Comparison of ENCODE assay signal across 8 cellular contexts in the genomic region with DNA sequence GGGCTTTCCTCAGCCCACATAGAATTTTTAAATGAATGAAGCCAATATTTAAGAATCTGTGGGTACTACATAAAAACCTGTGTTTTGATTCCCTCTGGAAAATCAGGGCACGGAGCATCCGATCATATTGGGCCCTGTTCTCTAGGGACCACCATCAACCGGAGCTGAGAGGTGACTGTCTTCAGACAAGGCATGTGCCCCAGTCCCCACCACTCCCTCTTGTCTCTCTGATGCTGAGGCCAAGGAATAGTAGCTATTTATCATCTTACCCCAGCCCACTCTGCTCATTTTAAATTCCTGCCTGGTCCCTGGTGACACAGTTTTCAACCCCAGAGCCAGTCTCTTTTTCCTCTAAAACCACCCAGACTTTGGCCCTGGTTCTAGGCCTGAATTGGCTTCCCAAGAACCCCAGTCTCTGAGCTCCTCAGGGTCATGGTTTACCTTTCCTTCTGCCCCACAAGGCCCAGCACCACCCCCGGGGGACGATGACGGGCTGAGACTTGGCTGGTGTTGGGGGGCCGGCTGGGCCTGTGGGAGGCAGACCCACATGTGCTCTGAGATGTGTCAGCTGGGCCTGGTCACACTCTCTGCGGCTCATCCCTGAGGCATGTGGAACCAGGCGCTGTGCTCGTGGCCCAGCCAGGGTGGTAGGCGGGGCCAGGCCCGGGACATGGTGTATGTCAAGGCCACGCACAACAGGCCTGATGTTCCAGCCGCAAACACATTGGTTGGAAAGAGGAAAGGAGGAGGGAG.
A peak's percentile ranks its signal among the peaks of the same experiment; 100 is the strongest.
DNase-seq lines count a peak whose midpoint lies in the region; TF ChIP-seq lines count a peak whose summit lies in the region.

No MANE protein-coding gene starts in this region.

- no peak overlapping the region for H2AFZ ChIP-seq in smooth muscle cell (ENCODE audit: low read depth)
- H2AFZ ChIP-seq in OCI-LY7 (ENCODE audit: low read length): no peak overlapping the region

- H3K9ac ChIP-seq in smooth muscle cell (ENCODE audit: low read depth): peak overlapping the region; percentile 58

- peaks cover 12% of the 10 kb centered on the region for H3K4me1 ChIP-seq in smooth muscle cell (ENCODE audit: low read depth)
- peaks cover 10% of the 10 kb centered on the region for H3K4me1 ChIP-seq in OCI-LY7 (ENCODE audit: insufficient read depth, low read length, poor library complexity, severe bottlenecking)

- H3K36me3 ChIP-seq in smooth muscle cell (ENCODE audit: low read depth) (no peaks in the 10 kb centered on the region), OCI-LY7 (ENCODE audit: insufficient read depth, low read length) (no peaks in the 10 kb centered on the region)

- POLR2A ChIA-PET in OCI-LY7 (lab: Charles Lee): no interaction called here

- H3K27me3 ChIP-seq in smooth muscle cell (ENCODE audit: low read depth): no peaks in the 10 kb centered on the region

- CTCF ChIA-PET in OCI-LY7 (lab: Charles Lee; ENCODE audit: unreplicated experiment): no interaction called here

- H3K4me3 ChIP-seq in smooth muscle cell: no peak overlapping the region
- no peak overlapping the region for H3K4me3 ChIP-seq in OCI-LY7 (ENCODE audit: low read depth, low read length, poor library complexity, severe bottlenecking)

- H3K4me2 ChIP-seq in smooth muscle cell (peak overlapping the region; percentile 59), OCI-LY7 (ENCODE audit: low read length) (no peak overlapping the region)

- DNase-seq in GM04504 (ENCODE audit: low read depth): peak; percentile 97
- DNase-seq in caudate nucleus (lab: John Stamatoyannopoulos, UW): no peak
- DNase-seq in left kidney (ENCODE audit: low read depth, low spot score): peak; percentile 56
- peak; percentile 81 for DNase-seq in smooth muscle cell (lab: John Stamatoyannopoulos, UW; ENCODE audit: unreplicated experiment)
- no peak for DNase-seq in occipital lobe (lab: John Stamatoyannopoulos, UW)
- no peak for DNase-seq in NCI-H1092 treated with DMSO at 0.1 percent for 48 hours (lab: John Stamatoyannopoulos, UW)
- no peak for DNase-seq in DMS114 treated with DMSO at 0.1 percent for 48 hours (lab: John Stamatoyannopoulos, UW; ENCODE audit: unreplicated experiment)
- DNase-seq in OCI-LY7 (ENCODE audit: low spot score): no peak

- no peaks in the 10 kb centered on the region for H4K20me1 ChIP-seq in smooth muscle cell (ENCODE audit: low read depth)
- no peaks in the 10 kb centered on the region for H4K20me1 ChIP-seq in OCI-LY7 (ENCODE audit: insufficient read depth, low read length)

- intact Hi-C loops in OCI-LY7 (cut with micrococcal nuclease; ENCODE audit: unreplicated experiment): no loop called here

- no peaks in the 10 kb centered on the region for H3K9me2 ChIP-seq in OCI-LY7 (ENCODE audit: insufficient read depth, low read length)

- H3K27ac ChIP-seq in caudate nucleus (ENCODE audit: low read depth, low read length) (peak overlapping the region; percentile 78), smooth muscle cell (ENCODE audit: low read depth) (peak overlapping the region; percentile 99), OCI-LY7 (ENCODE audit: low read depth, low read length, poor library complexity, severe bottlenecking) (no peak overlapping the region)

- no peak for TF ChIP-seq CTCF in smooth muscle cell (IDR thresholded peaks at IDR 0.05; ENCODE audit: borderline replicate concordance, insufficient read depth, poor library complexity, severe bottlenecking)
- TF ChIP-seq CTCF in OCI-LY7 (conservative IDR thresholded peaks at IDR 0.05; ENCODE audit: low read length): no peak

- no peaks in the 10 kb centered on the region for H3K79me2 ChIP-seq in smooth muscle cell (ENCODE audit: low read depth)
- H3K79me2 ChIP-seq in OCI-LY7 (ENCODE audit: insufficient read depth, low read depth, low read length): no peaks in the 10 kb centered on the region

- H3F3A ChIP-seq in smooth muscle cell (ENCODE audit: low read depth): peaks cover 34% of the 10 kb centered on the region

- BruUV-seq in OCI-LY7 (replicated peaks; lab: Mats Ljungman, UMichigan): no TSS peak

- H3K9me3 ChIP-seq in smooth muscle cell (replicated peaks; ENCODE audit: low read depth) (no peaks in the 10 kb centered on the region), OCI-LY7 (ENCODE audit: low read length) (no peaks in the 10 kb centered on the region)

- 29% methylated on average over 14 of the region's 14 CpGs for WGBS in smooth muscle cell (ENCODE audit: low lambda C conversion rate)

Comparison
In these comparisons a context has a peak if more than half of its experiments do, and no peak if none do; other contexts are left out.
1. DNase-seq: peak in GM04504 (single experiment), left kidney (single experiment) and smooth muscle cell (single experiment); none in caudate nucleus (0 of 61), occipital lobe (single experiment), NCI-H1092 treated with DMSO at 0.1 percent for 48 hours (single experiment), DMS114 treated with DMSO at 0.1 percent for 48 hours (single experiment) and OCI-LY7 (single experiment).